ENCODE assay signal across 18 cellular contexts in the genomic region with DNA sequence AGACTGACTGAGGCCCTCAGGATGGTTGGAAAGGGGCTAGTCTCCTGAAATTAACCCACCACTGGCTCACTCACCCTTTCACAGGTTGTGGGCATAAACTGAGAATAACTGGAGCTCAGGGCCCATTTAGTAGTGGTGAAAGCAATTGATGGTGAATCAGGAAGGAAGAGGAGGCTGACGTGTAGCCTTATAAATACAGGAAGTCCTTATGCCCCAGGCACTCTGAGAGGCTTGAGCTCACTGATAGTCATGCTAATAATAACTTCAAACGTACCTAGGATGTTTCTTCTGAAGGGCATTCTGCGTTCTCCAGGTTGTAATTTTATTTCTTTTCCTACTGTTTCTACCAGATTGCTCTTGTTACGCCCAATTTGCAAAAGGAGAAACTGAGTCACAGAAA.
DNase-seq lines count a peak whose midpoint lies in the region; ATAC-seq, FAIRE-seq and TF ChIP-seq lines count a peak whose summit lies in the region.
"Had no signal": no experiment of that assay in that cellular context is flagged by ENCODE, and none has a peak within 500 bp of the region (broad histone marks: within the 10 kb centered on the region; RNA-seq: fewer than 3 reads in every experiment).

No MANE protein-coding gene starts in this region.

- DNase-seq in heart right ventricle = no peak
- DNase-seq in Right ventricle myocardium inferior (ENCODE audit: missing footprints) = no peak
- DNase-seq in bronchial epithelial cell (ENCODE audit: low read depth) = peak; percentile 83
- DNase-seq in activated CD4-positive, alpha-beta T cell treated with anti-CD3 and anti-CD28 coated beads, Interleukin-2, amount 50 U/mL, for 4 hours = no peak
- no peak for DNase-seq in NCI-H1048 (lab: John Stamatoyannopoulos, UW)
- DNase-seq in prostate gland (ENCODE audit: low spot score) = no peak
- DNase-seq: activated CD4-positive, alpha-beta T cell treated with anti-CD3 and anti-CD28 coated beads, Interleukin-2, amount 50 U/mL, for 1 hour; cerebellar nuclear complex; HCEC 1CT; KBM-7; kidney; NCI-H2081; stimulated activated naive CD4-positive, alpha-beta T cell had no signal

- peak overlapping the region in 1 of 10 donors; percentile 9 for H3K27ac ChIP-seq in heart right ventricle
- no peak overlapping the region for H3K27ac ChIP-seq in prostate gland
- H3K27ac ChIP-seq: SJSA1, skin epidermis had no signal

- no peak for FAIRE-seq in bronchial epithelial cell (lab: Jason Lieb, UNC)
- FAIRE-seq: GM12892, kidney had no signal

- TF ChIP-seq POLR2A in prostate gland (IDR thresholded peaks at IDR 0.05) = no peak

- TF ChIP-seq CTCF in heart right ventricle (IDR thresholded peaks at IDR 0.05) (no peak), Loucy (conservative IDR thresholded peaks at IDR 0.05; ENCODE audit: low read length) (no peak), bronchial epithelial cell (IDR thresholded peaks at IDR 0.05; ENCODE audit: insufficient read depth, low read length, severe bottlenecking) (no peak), prostate gland (IDR thresholded peaks at IDR 0.05) (no peak)

- intact Hi-C loops in heart right ventricle (cut with DNase I) (no loop called here), Right ventricle myocardium inferior (cut with DNase I) (no loop called here), prostate gland (cut with DNase I) (no loop called here)

- no peaks in the 10 kb centered on the region for H3F3A ChIP-seq in Loucy (ENCODE audit: low read depth)

- H3K4me1 ChIP-seq in heart right ventricle = peaks cover 0 to 15% (median 0%) of the 10 kb centered on the region in 9 donors
- peaks cover 7% of the 10 kb centered on the region for H3K4me1 ChIP-seq in Loucy (ENCODE audit: insufficient read depth, low read length, poor library complexity, severe bottlenecking)
- no peaks in the 10 kb centered on the region for H3K4me1 ChIP-seq in prostate gland (replicated peaks)

- 21 to 30% methylated on average over 4 of the region's 4 CpGs for whole genome bisulfite sequencing in heart right ventricle, 2 donors
- WGBS in prostate gland = 38% methylated on average over 4 of the region's 4 CpGs

- no peak overlapping the region for H3K9ac ChIP-seq in Loucy (ENCODE audit: low read depth, low read length, poor library complexity, severe bottlenecking)

- H3K4me3 ChIP-seq in heart right ventricle (no peak overlapping the region), Loucy (ENCODE audit: low read length, poor library complexity, severe bottlenecking) (no peak overlapping the region), bronchial epithelial cell (ENCODE audit: low read depth, low read length) (no peak overlapping the region), prostate gland (no peak overlapping the region)
- H3K4me3 ChIP-seq: SJSA1, skin epidermis had no signal

- peak in 7 of 8 donors; percentile 20 to 95 (median 82) for ATAC-seq in heart right ventricle
- no peak for ATAC-seq in Right ventricle myocardium inferior
- ATAC-seq in HG02571 (IDR thresholded peaks at IDR 0.05; ENCODE audit: unreplicated experiment) = no peak

- H3K9me3 ChIP-seq in heart right ventricle (no peaks in the 10 kb centered on the region), Loucy (ENCODE audit: insufficient read depth, low read depth, low read length) (no peaks in the 10 kb centered on the region), prostate gland (no peaks in the 10 kb centered on the region)
- H3K9me3 ChIP-seq: SJSA1 had no signal

- no peaks in the 10 kb centered on the region for H3K36me3 ChIP-seq in heart right ventricle
- H3K36me3 ChIP-seq in Loucy (ENCODE audit: insufficient read depth, low read length) = no peaks in the 10 kb centered on the region
- H3K36me3 ChIP-seq in bronchial epithelial cell (ENCODE audit: control insufficient read depth, insufficient read depth, low read length) = no peaks in the 10 kb centered on the region
- no peaks in the 10 kb centered on the region for H3K36me3 ChIP-seq in prostate gland
- H3K36me3 ChIP-seq: SJSA1 had no signal

- H2AFZ ChIP-seq in Loucy (ENCODE audit: low read length) = peak overlapping the region; percentile 76; the same call in 1 of the 2 replicates

- H4K20me1 ChIP-seq in Loucy (ENCODE audit: insufficient read depth, low read length, poor library complexity, severe bottlenecking) = no peaks in the 10 kb centered on the region

- H3K4me2 ChIP-seq in Loucy (ENCODE audit: low read depth, low read length, poor library complexity, severe bottlenecking) = peak overlapping the region; percentile 46

- no peaks in the 10 kb centered on the region for H3K79me2 ChIP-seq in Loucy (ENCODE audit: insufficient read depth, low read length)

- no peaks in the 10 kb centered on the region for H3K9me2 ChIP-seq in Loucy (replicated peaks; ENCODE audit: low read depth, low read length)

- H3K27me3 ChIP-seq in heart right ventricle (no peaks in the 10 kb centered on the region), Loucy (ENCODE audit: insufficient read depth, low read length, poor library complexity, severe bottlenecking) (no peaks in the 10 kb centered on the region), bronchial epithelial cell (ENCODE audit: control insufficient read depth, insufficient read depth, low read length) (peaks cover 1% of the 10 kb centered on the region), prostate gland (replicated peaks; ENCODE audit: insufficient read depth) (no peaks in the 10 kb centered on the region)
- H3K27me3 ChIP-seq: SJSA1 had no signal

Comparison
In these comparisons a context has a peak if more than half of its experiments do, and no peak if none do; other contexts are left out.
1. ATAC-seq: peak in heart right ventricle (7 of 8); none in Right ventricle myocardium inferior (single experiment) and HG02571 (single experiment).